ENCODE assay signal across 8 cellular contexts in genomic region chr6:30490031-30490876, GRCh38. TPM values are rescaled to one million over a fixed set of nuclear protein-coding genes. Genes with fewer than 3 reads are reported as not detected.
DNase-seq lines count a peak whose midpoint lies in the region; ATAC-seq, FAIRE-seq and TF ChIP-seq lines count a peak whose summit lies in the region.

No MANE protein-coding gene starts in this region.

- H3K36me3 ChIP-seq in SU-DHL-6 (ENCODE audit: low read length): peaks cover 13% of the 10 kb centered on the region
- H3K36me3 ChIP-seq in heart left ventricle: peaks cover 0 to 47% (median 42%) of the 10 kb centered on the region in 9 donors
- H3K36me3 ChIP-seq in uterus: no peaks in the 10 kb centered on the region

- no peaks in the 10 kb centered on the region for H3K27me3 ChIP-seq in SU-DHL-6 (ENCODE audit: low read length)
- H3K27me3 ChIP-seq in heart left ventricle: no peaks in the 10 kb centered on the region
- H3K27me3 ChIP-seq in uterus: no peaks in the 10 kb centered on the region

- intact Hi-C loops in heart left ventricle (cut with DNase I) (no loop called here), uterus (cut with DNase I; ENCODE audit: low total_unique reads) (no loop called here)

- peaks cover 1% of the 10 kb centered on the region for H3K9me3 Mint-ChIP-seq in activated naive CD8-positive, alpha-beta T cell treated with anti-CD3 and anti-CD28 coated beads, Interleukin-2, amount 10 ng/mL, durations not matched to agents 7 days and 5 days

- H4K20me1 ChIP-seq in SU-DHL-6 (ENCODE audit: low read depth, low read length): peaks cover 7% of the 10 kb centered on the region; the same call in 1 of the 2 replicates

- H3K27me3 Mint-ChIP-seq in activated naive CD8-positive, alpha-beta T cell treated with anti-CD3 and anti-CD28 coated beads, Interleukin-2, amount 10 ng/mL, durations not matched to agents 7 days and 5 days: no peaks in the 10 kb centered on the region

- H3K4me1 ChIP-seq in heart left ventricle (peaks cover 0 to 50% (median 19%) of the 10 kb centered on the region in 12 donors), uterus (peaks cover 0 to 11% of the 10 kb centered on the region in 2 donors)

- H3F3A ChIP-seq in SU-DHL-6 (ENCODE audit: insufficient read depth): peaks cover 20% of the 10 kb centered on the region

- TF ChIP-seq POLR2A in GM12892 (IDR thresholded peaks at IDR 0.05; ENCODE audit: low read depth, low read length): 0 out of 2 replicates have a peak, but pooled peaks have one; percentile 42
- no peak for TF ChIP-seq POLR2A in heart left ventricle (IDR thresholded peaks at IDR 0.05)
- TF ChIP-seq POLR2A in uterus (IDR thresholded peaks at IDR 0.05): no peak

- ATAC-seq in HG03439 (IDR thresholded peaks at IDR 0.05; ENCODE audit: unreplicated experiment): peak; percentile 17
- peak; percentile 45 for ATAC-seq in activated naive CD8-positive, alpha-beta T cell treated with anti-CD3 and anti-CD28 coated beads, Interleukin-2, amount 10 ng/mL, durations not matched to agents 7 days and 5 days (ENCODE audit: low read depth)
- ATAC-seq in heart left ventricle: peak; percentile 62 to 82 (median 78)
- no peak for ATAC-seq in HG03469 (IDR thresholded peaks at IDR 0.05; ENCODE audit: unreplicated experiment)

- H3K27ac Mint-ChIP-seq in activated naive CD8-positive, alpha-beta T cell treated with anti-CD3 and anti-CD28 coated beads, Interleukin-2, amount 10 ng/mL, durations not matched to agents 7 days and 5 days: peak overlapping the region; percentile 99

- H3K4me3 ChIP-seq in SU-DHL-6 (ENCODE audit: insufficient read depth, low read length, poor library complexity, severe bottlenecking) (peak overlapping the region; percentile 86), heart left ventricle (peak overlapping the region; percentile 64 to 99 (median 94)), uterus (peak overlapping the region; percentile 94 to 100)

- peak overlapping the region; percentile 81 for H3K9ac ChIP-seq in SU-DHL-6 (ENCODE audit: low read length)

- peak overlapping the region; percentile 64 for H3K4me2 ChIP-seq in SU-DHL-6 (ENCODE audit: low read depth, low read length, poor library complexity, severe bottlenecking)

- 11 to 17% (median 14%) methylated on average over 26 to 37 of the region's 37 CpGs for WGBS in heart left ventricle, 4 donors

- peak overlapping the region; percentile 99 for H3K4me3 Mint-ChIP-seq in activated naive CD8-positive, alpha-beta T cell treated with anti-CD3 and anti-CD28 coated beads, Interleukin-2, amount 10 ng/mL, durations not matched to agents 7 days and 5 days

- POLR2A ChIA-PET in activated naive CD8-positive, alpha-beta T cell treated with anti-CD3 and anti-CD28 coated beads, Interleukin-2, amount 10 ng/mL, durations not matched to agents 7 days and 5 days (lab: Charles Lee): interaction anchor here (0.7 to 8.4 kb wide), 18 partner anchors 8 to 277 kb away, joined by 3 to 286 read pairs (median 6); partner anchors contain the start of genes ABCF1, MDC1, MRPS18B and PPP1R10

- H3K79me2 ChIP-seq in SU-DHL-6 (ENCODE audit: insufficient read depth, low read length): peaks cover 17% of the 10 kb centered on the region

- peak overlapping the region; percentile 96 for H2AFZ ChIP-seq in SU-DHL-6 (ENCODE audit: low read depth, low read length, severe bottlenecking)

- DNase-seq in GM12892 (ENCODE audit: insufficient read length) (peak; percentile 62), heart left ventricle (peak; percentile 70 to 86 (median 76)), renal cortical epithelial cell (ENCODE audit: low read depth) (peak; percentile 23), uterus (peak; percentile 66 to 72)
- DNase-seq in activated naive CD8-positive, alpha-beta T cell treated with anti-CD3 and anti-CD28 coated beads, Interleukin-2, amount 10 ng/mL, durations not matched to agents 7 days and 5 days: peak; percentile 83

- H3K4me1 Mint-ChIP-seq in activated naive CD8-positive, alpha-beta T cell treated with anti-CD3 and anti-CD28 coated beads, Interleukin-2, amount 10 ng/mL, durations not matched to agents 7 days and 5 days: peaks cover 49% of the 10 kb centered on the region

- TF ChIP-seq CTCF in SU-DHL-6 (IDR thresholded peaks at IDR 0.05; ENCODE audit: insufficient read depth, low read length, poor library complexity, severe bottlenecking): no peak
- TF ChIP-seq CTCF in heart left ventricle (IDR thresholded peaks at IDR 0.05): no peak
- no peak for TF ChIP-seq CTCF in uterus (IDR thresholded peaks at IDR 0.05)

- no peaks in the 10 kb centered on the region for H3K9me3 ChIP-seq in SU-DHL-6 (ENCODE audit: insufficient read depth, low read length)
- no peaks in the 10 kb centered on the region for H3K9me3 ChIP-seq in heart left ventricle
- no peaks in the 10 kb centered on the region for H3K9me3 ChIP-seq in uterus

- H3K9me2 ChIP-seq in SU-DHL-6 (replicated peaks; ENCODE audit: insufficient read depth, low read length): no peaks in the 10 kb centered on the region

- FAIRE-seq in GM12892 (lab: Jason Lieb, UNC): peak; percentile 67

- H3K36me3 Mint-ChIP-seq in activated naive CD8-positive, alpha-beta T cell treated with anti-CD3 and anti-CD28 coated beads, Interleukin-2, amount 10 ng/mL, durations not matched to agents 7 days and 5 days: peaks cover 47% of the 10 kb centered on the region

- H3K27ac ChIP-seq in SU-DHL-6 (ENCODE audit: low read depth, low read length): peak overlapping the region; percentile 57
- peak overlapping the region; percentile 92 to 100 (median 96) for H3K27ac ChIP-seq in heart left ventricle
- peak overlapping the region; percentile 99 to 100 for H3K27ac ChIP-seq in uterus

RNA-seq across cellular contexts. Expression of gene HLA-E, which starts 0.9 kb away (rescaled TPM):
- polyA plus RNA-seq in GM12892 (2012; ENCODE audit: missing spikeins): 289 TPM
- total RNA-seq in activated naive CD8-positive, alpha-beta T cell treated with anti-CD3 and anti-CD28 coated beads, Interleukin-2, amount 10 ng/mL, durations not matched to agents 7 days and 5 days: 100 to 1,000 TPM; 957 to 962 TPM
- total RNA-seq in heart left ventricle (100 to 1,000 TPM in 8 of 9 donors, 10 to 100 TPM in 1; 96.1 to 560 (median 162) TPM), renal cortical epithelial cell (170 and 213 TPM in 2 replicates), uterus (100 to 1,000 TPM; 207 to 628 (median 416) TPM)
- 100 to 1,000 TPM; 160 to 200 TPM for polyA plus RNA-seq in heart left ventricle

Comparison
In these comparisons a context has a peak if more than half of its experiments do, and no peak if none do; other contexts are left out.
1. DNase-seq: peak in every context shown above with its lines; median percentile 83 in activated naive CD8-positive, alpha-beta T cell treated with anti-CD3 and anti-CD28 coated beads, Interleukin-2, amount 10 ng/mL, durations not matched to agents 7 days and 5 days; 76 in heart left ventricle; 69 in uterus; 62 in GM12892; 23 in renal cortical epithelial cell.